In the genomic region with DNA sequence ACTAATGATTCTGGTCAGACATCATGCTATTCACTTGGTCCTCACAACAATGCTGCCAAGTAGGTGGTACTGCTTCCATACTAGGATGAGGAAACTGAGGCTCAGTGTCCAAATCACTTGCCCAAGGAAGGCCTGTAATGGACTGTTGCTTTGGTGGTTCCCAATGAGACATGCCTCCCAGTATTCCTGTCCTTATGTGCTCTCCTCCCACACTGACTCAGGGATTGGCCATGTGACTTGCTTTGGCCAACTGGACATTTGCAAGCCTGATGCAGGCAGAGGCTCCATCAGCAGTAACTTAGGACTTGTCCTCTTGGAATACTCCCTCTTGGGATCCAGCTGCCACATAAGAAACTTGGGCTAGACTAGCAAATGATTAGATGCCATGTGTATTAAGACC, we compare ENCODE assay signal across 25 cellular contexts. TPM values are rescaled to one million over a fixed set of nuclear protein-coding genes. Genes with fewer than 3 reads are reported as not detected.
"Had no signal": no experiment of that assay in that cellular context is flagged by ENCODE, and none has a peak within 500 bp of the region (broad histone marks: within the 10 kb centered on the region; RNA-seq: fewer than 3 reads in every experiment).

No MANE protein-coding gene starts in this region.

- ATAC-seq: heart left ventricle; left cardiac atrium; sciatic nerve; stimulated activated memory B cell treated with anti-CD40 and anti-IgM and Interleukin-4, amounts not matched to agents 10 μg/mL and 1 μg/mL and 100 μg/mL, for 72 hours had no signal

- H3K9me3 Mint-ChIP-seq: activated naive CD8-positive, alpha-beta T cell treated with anti-CD3 and anti-CD28 coated beads for 36 hours; endodermal cell; stimulated activated memory B cell treated with anti-CD40 and anti-IgM and Interleukin-4, amounts not matched to agents 10 μg/mL and 1 μg/mL and 100 μg/mL, for 72 hours; T-helper 2 cell treated with Interferon-gamma antibody and Interleukin-4, amounts not matched to agents 5 μg/mL and 100 μg/mL, for 36 hours had no signal

- H3K27me3 Mint-ChIP-seq: activated naive CD8-positive, alpha-beta T cell treated with anti-CD3 and anti-CD28 coated beads for 36 hours; stimulated activated memory B cell treated with anti-CD40 and anti-IgM and Interleukin-4, amounts not matched to agents 10 μg/mL and 1 μg/mL and 100 μg/mL, for 72 hours had no signal

- DNase-seq: activated CD4-positive, alpha-beta T cell treated with anti-CD3 and anti-CD28 coated beads, Interleukin-2, amount 50 U/mL, for 1 hour; activated CD4-positive, CD25-positive, alpha-beta regulatory T cell treated with anti-CD3 and anti-CD28 coated beads, Interleukin-2, amount 50 U/mL, for 72 hours; activated CD8-positive, alpha-beta memory T cell treated with anti-CD3 and anti-CD28 coated beads for 24 hours; activated CD8-positive, alpha-beta memory T cell treated with anti-CD3 and anti-CD28 coated beads, Interleukin-2, amount 50 U/mL, for 4 hours; activated naive CD4-positive, alpha-beta T cell treated with Interleukin-2 at 50 U/mL for 16 hours; activated naive CD8-positive, alpha-beta T cell treated with anti-CD3 and anti-CD28 coated beads for 36 hours; activated T-cell treated with anti-CD3 and anti-CD28 coated beads, Interleukin-2, amount 50 U/mL, for 48 hours; amniotic stem cell; cerebellar nuclear complex; cortex of kidney; endodermal cell; esophagus squamous epithelium; heart left ventricle; left cardiac atrium; nucleus accumbens; stimulated activated CD4-positive, alpha-beta T cell treated with anti-CD3 and anti-CD28 coated beads, Interleukin-15, amount 100 ng/mL, for 24 hours; transverse colon; WERI-Rb-1 had no signal

- H3K27ac Mint-ChIP-seq: activated naive CD8-positive, alpha-beta T cell treated with anti-CD3 and anti-CD28 coated beads for 36 hours; endodermal cell; stimulated activated memory B cell treated with anti-CD40 and anti-IgM and Interleukin-4, amounts not matched to agents 10 μg/mL and 1 μg/mL and 100 μg/mL, for 72 hours; T-helper 2 cell treated with Interferon-gamma antibody and Interleukin-4, amounts not matched to agents 5 μg/mL and 100 μg/mL, for 36 hours had no signal

- H3K27ac ChIP-seq: esophagus squamous epithelium, heart left ventricle, transverse colon, WERI-Rb-1 had no signal

- H3K4me3 ChIP-seq: esophagus squamous epithelium, heart left ventricle, smooth muscle cell, transverse colon had no signal

- H3K4me3 Mint-ChIP-seq: activated naive CD8-positive, alpha-beta T cell treated with anti-CD3 and anti-CD28 coated beads for 36 hours; endodermal cell; stimulated activated memory B cell treated with anti-CD40 and anti-IgM and Interleukin-4, amounts not matched to agents 10 μg/mL and 1 μg/mL and 100 μg/mL, for 72 hours; T-helper 2 cell treated with Interferon-gamma antibody and Interleukin-4, amounts not matched to agents 5 μg/mL and 100 μg/mL, for 36 hours had no signal

RNA-seq across cellular contexts. Expression of gene EGR4, which starts 12.1 kb away (rescaled TPM):
- total RNA-seq: fibroblast of villous mesenchyme, heart left ventricle, left cardiac atrium, liver, sciatic nerve, temporal lobe, transverse colon had no signal
